In genomic region chr1:245788886-245789285, GRCh38 we compare ENCODE assay signal across 24 cellular contexts.
"Had no signal": no experiment of that assay in that cellular context is flagged by ENCODE, and none has a peak within 500 bp of the region (broad histone marks: within the 10 kb centered on the region; RNA-seq: fewer than 3 reads in every experiment).

No MANE protein-coding gene starts in this region.

- H3K4me2 ChIP-seq: neural progenitor cell had no signal

- ATAC-seq: mucosa of descending colon; natural killer cell treated with Interleukin-12 subunit alpha and Interleukin-12 subunit beta and Interleukin-15 and Interleukin-18, amount 100 ng/mL, for 72 hours; right cardiac atrium; stimulated activated memory B cell treated with anti-CD40 and anti-IgM and Interleukin-4, amounts not matched to agents 10 μg/mL and 1 μg/mL and 100 μg/mL, for 72 hours; upper lobe of right lung had no signal

- H3K4me3 Mint-ChIP-seq: natural killer cell treated with Interleukin-12 subunit alpha and Interleukin-12 subunit beta and Interleukin-15 and Interleukin-18, amount 100 ng/mL, for 72 hours; neural progenitor cell; stimulated activated memory B cell treated with anti-CD40 and anti-IgM and Interleukin-4, amounts not matched to agents 10 μg/mL and 1 μg/mL and 100 μg/mL, for 72 hours; stimulated activated naive CD8-positive, alpha-beta T cell treated with anti-CD3 and anti-CD28 coated beads, Interleukin-15, Interleukin-2, amounts not matched to agents 100 ng/mL and 50 ng/mL, for 24 hours had no signal

- H3K9me3 ChIP-seq: esophagus muscularis mucosa, mucosa of descending colon, pancreas, spleen, tibial artery, upper lobe of right lung, vagina had no signal

- H3K4me1 ChIP-seq: esophagus muscularis mucosa, neural progenitor cell, pancreas, spleen, tibial artery, upper lobe of right lung, vagina had no signal

- H3K27ac Mint-ChIP-seq: natural killer cell treated with Interleukin-12 subunit alpha and Interleukin-12 subunit beta and Interleukin-15 and Interleukin-18, amount 100 ng/mL, for 72 hours; neural progenitor cell; progenitor cell of endocrine pancreas; stimulated activated memory B cell treated with anti-CD40 and anti-IgM and Interleukin-4, amounts not matched to agents 10 μg/mL and 1 μg/mL and 100 μg/mL, for 72 hours; stimulated activated naive CD8-positive, alpha-beta T cell treated with anti-CD3 and anti-CD28 coated beads, Interleukin-15, Interleukin-2, amounts not matched to agents 100 ng/mL and 50 ng/mL, for 24 hours had no signal

- FAIRE-seq: endometrium, islet of Langerhans, pancreas had no signal

- H3K27ac ChIP-seq: esophagus muscularis mucosa, neural progenitor cell, pancreas, spleen, tibial artery, upper lobe of right lung, vagina had no signal

- DNase-seq: cortex of kidney; effector memory CD4-positive, alpha-beta T cell; foreskin melanocyte; head of caudate nucleus; hypothalamus; mucosa of descending colon; nucleus accumbens; pancreas; right cardiac atrium; spleen; stimulated activated CD4-positive, alpha-beta T cell treated with anti-CD3 and anti-CD28 coated beads, Interleukin-15, amount 100 ng/mL, for 24 hours; stimulated activated CD4-positive, alpha-beta T cell treated with anti-CD3 and anti-CD28 coated beads, Interleukin-1b, Interleukin-23, amount 100 ng/mL, for 48 hours; stimulated activated CD4-positive, alpha-beta T cell treated with anti-CD3 and anti-CD28 coated beads, Interleukin-4, amount 100 ng/mL, for 24 hours; tibial artery; upper lobe of right lung had no signal

- H3K27me3 ChIP-seq: esophagus muscularis mucosa, neural progenitor cell, pancreas, spleen, tibial artery, upper lobe of right lung, vagina had no signal

- H3K4me3 ChIP-seq: esophagus muscularis mucosa, mucosa of descending colon, neural progenitor cell, pancreas, spleen, tibial artery, upper lobe of right lung, vagina had no signal

- H3K4me1 Mint-ChIP-seq: neural progenitor cell; stimulated activated memory B cell treated with anti-CD40 and anti-IgM and Interleukin-4, amounts not matched to agents 10 μg/mL and 1 μg/mL and 100 μg/mL, for 72 hours had no signal

- H3K27me3 Mint-ChIP-seq: natural killer cell treated with Interleukin-12 subunit alpha and Interleukin-12 subunit beta and Interleukin-15 and Interleukin-18, amount 100 ng/mL, for 72 hours; progenitor cell of endocrine pancreas; stimulated activated memory B cell treated with anti-CD40 and anti-IgM and Interleukin-4, amounts not matched to agents 10 μg/mL and 1 μg/mL and 100 μg/mL, for 72 hours; stimulated activated naive CD8-positive, alpha-beta T cell treated with anti-CD3 and anti-CD28 coated beads, Interleukin-15, Interleukin-2, amounts not matched to agents 100 ng/mL and 50 ng/mL, for 24 hours had no signal

- H2AFZ ChIP-seq: neural progenitor cell had no signal

- H3K9ac ChIP-seq: neural progenitor cell had no signal

- H3K36me3 ChIP-seq: esophagus muscularis mucosa, neural progenitor cell, pancreas, spleen, tibial artery, upper lobe of right lung, vagina had no signal

- H3K9me3 Mint-ChIP-seq: natural killer cell treated with Interleukin-12 subunit alpha and Interleukin-12 subunit beta and Interleukin-15 and Interleukin-18, amount 100 ng/mL, for 72 hours; neural progenitor cell; stimulated activated memory B cell treated with anti-CD40 and anti-IgM and Interleukin-4, amounts not matched to agents 10 μg/mL and 1 μg/mL and 100 μg/mL, for 72 hours; stimulated activated naive CD8-positive, alpha-beta T cell treated with anti-CD3 and anti-CD28 coated beads, Interleukin-15, Interleukin-2, amounts not matched to agents 100 ng/mL and 50 ng/mL, for 24 hours had no signal

- H3K36me3 Mint-ChIP-seq: natural killer cell treated with Interleukin-12 subunit alpha and Interleukin-12 subunit beta and Interleukin-15 and Interleukin-18, amount 100 ng/mL, for 72 hours; neural progenitor cell had no signal
